21 cellular contexts compared by ENCODE assay signal in genomic region chr11:1271002-1271401, GRCh38. TPM values are rescaled to one million over a fixed set of nuclear protein-coding genes. Genes with fewer than 3 reads are reported as not detected.
DNase-seq lines count a peak whose midpoint lies in the region; TF ChIP-seq lines count a peak whose summit lies in the region.
"Had no signal": no experiment of that assay in that cellular context is flagged by ENCODE, and none has a peak within 500 bp of the region (broad histone marks: within the 10 kb centered on the region; RNA-seq: fewer than 3 reads in every experiment).

No MANE protein-coding gene starts in this region.

- H3K79me1 ChIP-seq in mesenchymal stem cell (replicated peaks; ENCODE audit: low read length, poor library complexity, severe bottlenecking) = peaks cover 21% of the 10 kb centered on the region

- DNase-seq in A673 (ENCODE audit: low spot score) (peak; percentile 73), NCI-H460 (ENCODE audit: extremely low read depth, low read depth) (peak; percentile 47), endodermal cell (peak; percentile 72), mesenchymal stem cell (peak; percentile 7), NOMO-1 treated with DMSO at 0.1 percent for 48 hours (lab: John Stamatoyannopoulos, UW; ENCODE audit: unreplicated experiment) (no peak), coronary artery (ENCODE audit: low spot score) (no peak), smooth muscle cell (lab: John Stamatoyannopoulos, UW; ENCODE audit: unreplicated experiment) (no peak), GDM1 (lab: John Stamatoyannopoulos, UW) (no peak)
- DNase-seq: activated naive CD8-positive, alpha-beta T cell treated with anti-CD3 and anti-CD28 coated beads, Interleukin-2, amount 10 ng/mL, durations not matched to agents 7 days and 5 days; activated T-cell treated with anti-CD3 and anti-CD28 coated beads, Interleukin-2, amount 50 U/mL, for 72 hours; DMS79; gastrocnemius medialis; NCI-H1694; NCI-H2227 treated with DMSO at 0.1 percent for 48 hours; SIG-M5; T-helper 2 cell had no signal

- no peak overlapping the region for H4K91ac ChIP-seq in mesenchymal stem cell (ENCODE audit: low read length)

- POLR2A ChIA-PET in A673 (lab: Charles Lee; ENCODE audit: low non-redundant PET) = no interaction called here

- BruUV-seq in A673 (replicated peaks; lab: Mats Ljungman, UMichigan) = no TSS peak

- no peak overlapping the region for H2BK12ac ChIP-seq in mesenchymal stem cell (ENCODE audit: low read length in 2 of 2)

- CTCF ChIA-PET in A673 (lab: Charles Lee) = interaction anchor here (0.6 kb wide), 2 partner anchors 303 to 403 kb away, joined by 3 to 4 read pairs; no protein-coding TSS in a partner anchor

- no peak overlapping the region for H2BK5ac ChIP-seq in mesenchymal stem cell (ENCODE audit: low read depth, low read length, poor library complexity, severe bottlenecking)

- H3K9ac ChIP-seq in endodermal cell (ENCODE audit: extremely low read depth, low read length, poor library complexity, severe bottlenecking) (no peak overlapping the region), mesenchymal stem cell (ENCODE audit: low read length) (no peak overlapping the region), smooth muscle cell (ENCODE audit: low read depth) (no peak overlapping the region)

- H3K14ac ChIP-seq in mesenchymal stem cell (ENCODE audit: low read length in 2 of 2) = no peak overlapping the region

- H4K8ac ChIP-seq in mesenchymal stem cell (ENCODE audit: low read length) = no peak overlapping the region

- no peak overlapping the region for H3K4me3 Mint-ChIP-seq in endodermal cell
- H3K4me3 Mint-ChIP-seq: activated naive CD8-positive, alpha-beta T cell treated with anti-CD3 and anti-CD28 coated beads, Interleukin-2, amount 10 ng/mL, durations not matched to agents 7 days and 5 days; activated T-cell treated with anti-CD3 and anti-CD28 coated beads, Interleukin-2, amount 50 U/mL, for 72 hours; neural crest cell had no signal

- no peaks in the 10 kb centered on the region for H3K27me3 Mint-ChIP-seq in endodermal cell (ENCODE audit: insufficient read depth)

- H3K23ac ChIP-seq in mesenchymal stem cell (ENCODE audit: low read length in 2 of 2) = no peak overlapping the region

- H3K36me3 Mint-ChIP-seq in endodermal cell (ENCODE audit: low read depth) = peaks cover 14% of the 10 kb centered on the region

- H2AFZ ChIP-seq in mesenchymal stem cell (ENCODE audit: low read depth, low read length) (no peak overlapping the region), smooth muscle cell (ENCODE audit: low read depth) (no peak overlapping the region)

- H3K79me2 ChIP-seq in smooth muscle cell (ENCODE audit: low read depth) = no peaks in the 10 kb centered on the region

- H3K27ac ChIP-seq in A673 (ENCODE audit: low read depth, low read length, poor library complexity, severe bottlenecking) (peak overlapping the region; percentile 72), endodermal cell (ENCODE audit: low read depth, low read length) (peak overlapping the region; percentile 68), mesenchymal stem cell (ENCODE audit: low read length, poor library complexity, severe bottlenecking) (peak overlapping the region; percentile 3), coronary artery (no peak overlapping the region), smooth muscle cell (ENCODE audit: low read depth) (no peak overlapping the region)
- H3K27ac ChIP-seq: gastrocnemius medialis, vagina had no signal

- H3K27me3 ChIP-seq in A673 (replicated peaks; ENCODE audit: insufficient read depth, low read depth, low read length, poor library complexity) = no peaks in the 10 kb centered on the region
- H3K27me3 ChIP-seq in endodermal cell (ENCODE audit: control insufficient read depth, insufficient read depth, low read length, poor library complexity, severe bottlenecking) = no peaks in the 10 kb centered on the region
- no peaks in the 10 kb centered on the region for H3K27me3 ChIP-seq in mesenchymal stem cell (ENCODE audit: control insufficient read depth in 1 of 2, insufficient read depth in 1 of 2, low read length in 2 of 2)
- H3K27me3 ChIP-seq in smooth muscle cell (ENCODE audit: low read depth) = no peaks in the 10 kb centered on the region
- H3K27me3 ChIP-seq: gastrocnemius medialis, vagina had no signal

- H2BK120ac ChIP-seq in mesenchymal stem cell (ENCODE audit: low read depth, low read length) = no peak overlapping the region

- no peaks in the 10 kb centered on the region for H3K36me3 ChIP-seq in A673 (ENCODE audit: insufficient read depth, low read length, poor library complexity, severe bottlenecking)
- peaks cover 7% of the 10 kb centered on the region for H3K36me3 ChIP-seq in endodermal cell (ENCODE audit: control insufficient read depth, insufficient read depth, low read length)
- H3K36me3 ChIP-seq in mesenchymal stem cell (ENCODE audit: control insufficient read depth in 1 of 2, insufficient read depth in 2 of 2, low read depth in 1 of 2, low read length in 2 of 2) = peaks cover 24 to 29% of the 10 kb centered on the region in 2 experiments
- H3K36me3 ChIP-seq in smooth muscle cell (ENCODE audit: low read depth) = no peaks in the 10 kb centered on the region

- peaks cover 7% of the 10 kb centered on the region for H3F3A ChIP-seq in smooth muscle cell (ENCODE audit: low read depth)

- H3K4me1 ChIP-seq in A673 (ENCODE audit: insufficient read depth, low read length, poor library complexity, severe bottlenecking) = peaks cover 14% of the 10 kb centered on the region
- no peaks in the 10 kb centered on the region for H3K4me1 ChIP-seq in endodermal cell (ENCODE audit: control insufficient read depth, insufficient read depth, low read length)
- peaks cover 26% of the 10 kb centered on the region for H3K4me1 ChIP-seq in mesenchymal stem cell (ENCODE audit: control insufficient read depth, insufficient read depth, low read depth, low read length)
- H3K4me1 ChIP-seq in smooth muscle cell (ENCODE audit: low read depth) = no peaks in the 10 kb centered on the region
- H3K4me1 ChIP-seq: gastrocnemius medialis, vagina had no signal

- no peak for TF ChIP-seq CTCF in A673 (conservative IDR thresholded peaks at IDR 0.05; ENCODE audit: low read depth, low read length)
- TF ChIP-seq CTCF in endodermal cell (conservative IDR thresholded peaks at IDR 0.05) = no peak
- no peak for TF ChIP-seq CTCF in coronary artery (IDR thresholded peaks at IDR 0.05)
- TF ChIP-seq CTCF in smooth muscle cell (IDR thresholded peaks at IDR 0.05; ENCODE audit: borderline replicate concordance, insufficient read depth, poor library complexity, severe bottlenecking) = no peak

- no peak overlapping the region for H2AK5ac ChIP-seq in mesenchymal stem cell (ENCODE audit: low read length, severe bottlenecking)

- H3K27ac Mint-ChIP-seq in endodermal cell = no peak overlapping the region
- H3K27ac Mint-ChIP-seq: activated naive CD8-positive, alpha-beta T cell treated with anti-CD3 and anti-CD28 coated beads, Interleukin-2, amount 10 ng/mL, durations not matched to agents 7 days and 5 days; activated T-cell treated with anti-CD3 and anti-CD28 coated beads, Interleukin-2, amount 50 U/mL, for 72 hours had no signal

- H3K9me3 Mint-ChIP-seq in endodermal cell = peaks cover 11% of the 10 kb centered on the region

- WGBS in endodermal cell (ENCODE audit: insufficient coverage in 1 of 2, insufficient read length in 1 of 2), 2 experiments = 59 to 69% methylated on average over 10 to 13 of the region's 13 CpGs
- WGBS in mesenchymal stem cell = 66% methylated on average over 11 of the region's 13 CpGs
- WGBS in smooth muscle cell (ENCODE audit: low lambda C conversion rate) = 40% methylated on average over 11 of the region's 13 CpGs

- H3K4me1 Mint-ChIP-seq in endodermal cell = peaks cover 3% of the 10 kb centered on the region

- H3K4me2 ChIP-seq in mesenchymal stem cell (ENCODE audit: low read length, poor library complexity, severe bottlenecking) (no peak overlapping the region), smooth muscle cell (no peak overlapping the region)

- H2BK15ac ChIP-seq in mesenchymal stem cell (ENCODE audit: low read depth, poor library complexity, severe bottlenecking) = no peak overlapping the region

- intact Hi-C loops in A673 (cut with micrococcal nuclease; ENCODE audit: unreplicated experiment) = no loop called here

- H3K4ac ChIP-seq in mesenchymal stem cell (ENCODE audit: low read depth in 1 of 2, low read length in 2 of 2) = no peak overlapping the region

- no peaks in the 10 kb centered on the region for H3K9me3 ChIP-seq in A673 (ENCODE audit: low read depth, low read length, poor library complexity, severe bottlenecking)
- H3K9me3 ChIP-seq in endodermal cell (ENCODE audit: control insufficient read depth, low read length) = peaks cover 3% of the 10 kb centered on the region
- H3K9me3 ChIP-seq in mesenchymal stem cell (ENCODE audit: control insufficient read depth, low read length) = no peaks in the 10 kb centered on the region
- H3K9me3 ChIP-seq in smooth muscle cell (replicated peaks; ENCODE audit: low read depth) = no peaks in the 10 kb centered on the region
- H3K9me3 ChIP-seq: gastrocnemius medialis, vagina had no signal

- no peak overlapping the region for H3K18ac ChIP-seq in mesenchymal stem cell (ENCODE audit: low read depth in 1 of 2, low read length in 2 of 2)

- H3K4me3 ChIP-seq in A673 (ENCODE audit: low read depth, low read length, poor library complexity, severe bottlenecking) (no peak overlapping the region), endodermal cell (ENCODE audit: low read length) (no peak overlapping the region), mesenchymal stem cell (ENCODE audit: insufficient read depth in 1 of 2, low read depth in 1 of 2, low read length in 2 of 2) (no peak overlapping the region), coronary artery (no peak overlapping the region), smooth muscle cell (no peak overlapping the region)
- H3K4me3 ChIP-seq: gastrocnemius medialis, vagina had no signal

- peaks cover 13% of the 10 kb centered on the region for H4K20me1 ChIP-seq in smooth muscle cell (ENCODE audit: low read depth)

RNA-seq across cellular contexts. Expression of gene TOLLIP, which starts 38.4 kb away (rescaled TPM):
- 24.0 and 32.5 TPM in 2 replicates for total RNA-seq in A673 (2021)
- 9.9 and 10.3 TPM in 2 replicates for total RNA-seq in NCI-H460 (2014; rRNA removed; shearing (Covaris generic))
- 4.8 and 7.6 TPM in 2 replicates for polyA plus RNA-seq in NCI-H460 (2014; cell fraction: nucleus; rRNA removed)
- 10 to 100 TPM; 34.3 to 37.4 TPM for total RNA-seq in endodermal cell
- polyA plus RNA-seq in endodermal cell (2013, experiment 1 of 2) = 21.1 TPM
- polyA plus RNA-seq in endodermal cell (2013, experiment 2 of 2) = 19.8 TPM
- 28.5 TPM for polyA plus RNA-seq in mesenchymal stem cell (2013, experiment 1 of 2)
- polyA plus RNA-seq in mesenchymal stem cell (2013, experiment 2 of 2) = 29.7 TPM
- 13.3 and 20.3 TPM in 2 replicates for total RNA-seq in smooth muscle cell
- polyA plus RNA-seq in smooth muscle cell = 60.0 and 63.0 TPM in 2 replicates

RNA-seq across cellular contexts. Expression of gene MUC5B, which starts 48.1 kb away (rescaled TPM):
- total RNA-seq in A673 (2021) (not detected in 2 replicates), endodermal cell (not detected), smooth muscle cell (not detected in 2 replicates)
- total RNA-seq in NCI-H460 (2014; rRNA removed; shearing (Covaris generic)) = under 0.01 and 0.03 TPM in 2 replicates
- polyA plus RNA-seq in NCI-H460 (2014; cell fraction: nucleus; rRNA removed) = not detected in 2 replicates
- 0.04 TPM for polyA plus RNA-seq in endodermal cell (2013, experiment 1 of 2)
- polyA plus RNA-seq in endodermal cell (2013, experiment 2 of 2) = 0.04 TPM
- polyA plus RNA-seq in mesenchymal stem cell (2013, experiment 1 of 2) = not detected
- not detected for polyA plus RNA-seq in mesenchymal stem cell (2013, experiment 2 of 2)
- 0.15 TPM in 1 of 2 replicates, not detected in the other for polyA plus RNA-seq in smooth muscle cell
- total RNA-seq: activated naive CD8-positive, alpha-beta T cell treated with anti-CD3 and anti-CD28 coated beads, Interleukin-2, amount 10 ng/mL, durations not matched to agents 7 days and 5 days; activated T-cell treated with anti-CD3 and anti-CD28 coated beads, Interleukin-2, amount 50 U/mL, for 72 hours; lung microvascular endothelial cell; M059J; renal cortical epithelial cell had no signal

Comparison
In these comparisons a context has a peak if more than half of its experiments do, and no peak if none do; other contexts are left out.
1. DNase-seq: peak in A673 (single experiment), NCI-H460 (single experiment), endodermal cell (single experiment) and mesenchymal stem cell (single experiment); none in NOMO-1 treated with DMSO at 0.1 percent for 48 hours (single experiment), coronary artery (single experiment), smooth muscle cell (single experiment) and GDM1 (single experiment).
2. H3K27ac ChIP-seq: peak in A673 (single experiment), endodermal cell (single experiment) and mesenchymal stem cell (single experiment); none in coronary artery (0 of 2) and smooth muscle cell (single experiment).